2 cellular contexts compared by ENCODE assay signal in the genomic region with DNA sequence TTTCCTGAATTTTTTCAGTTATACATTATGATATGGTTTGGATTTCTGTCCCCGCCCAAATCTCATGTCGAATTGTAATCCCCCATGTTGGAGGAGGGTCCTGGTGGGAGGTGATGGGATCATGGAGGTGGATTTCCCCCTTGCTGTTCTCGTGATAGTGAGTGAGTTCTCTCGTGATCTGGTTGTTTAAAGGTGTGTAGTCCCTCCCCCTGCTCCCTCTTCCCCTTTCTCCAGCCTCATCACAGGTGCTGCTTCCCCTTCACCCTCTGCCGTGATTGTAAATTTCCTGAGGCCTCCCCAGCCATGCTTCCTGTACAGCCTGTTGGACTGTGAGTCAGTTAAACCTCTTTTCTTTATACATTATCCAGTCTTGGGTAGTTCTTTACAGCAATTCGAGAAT.
TF ChIP-seq lines count a peak whose summit lies in the region.

No MANE protein-coding gene starts in this region.

TF ChIP-seq in GM23338, 12 proteins besides CTCF, POLR2A, EP300 and RAD21 (continues in another document):
- TF ChIP-seq, protein P1, sequence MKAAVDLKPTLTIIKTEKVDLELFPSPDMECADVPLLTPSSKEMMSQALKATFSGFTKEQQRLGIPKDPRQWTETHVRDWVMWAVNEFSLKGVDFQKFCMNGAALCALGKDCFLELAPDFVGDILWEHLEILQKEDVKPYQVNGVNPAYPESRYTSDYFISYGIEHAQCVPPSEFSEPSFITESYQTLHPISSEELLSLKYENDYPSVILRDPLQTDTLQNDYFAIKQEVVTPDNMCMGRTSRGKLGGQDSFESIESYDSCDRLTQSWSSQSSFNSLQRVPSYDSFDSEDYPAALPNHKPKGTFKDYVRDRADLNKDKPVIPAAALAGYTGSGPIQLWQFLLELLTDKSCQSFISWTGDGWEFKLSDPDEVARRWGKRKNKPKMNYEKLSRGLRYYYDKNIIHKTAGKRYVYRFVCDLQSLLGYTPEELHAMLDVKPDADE (IDR thresholded peaks at IDR 0.05) = no peak
- TF ChIP-seq JUNB (IDR thresholded peaks at IDR 0.05; ENCODE audit: unreplicated experiment) (no peak), ZNF331 (CRISPR knock-in tag; IDR thresholded peaks at IDR 0.05; ENCODE audit: low read depth) (no peak), NANOG (IDR thresholded peaks at IDR 0.05; ENCODE audit: borderline replicate concordance) (no peak), EZH2 (IDR thresholded peaks at IDR 0.05; ENCODE audit: low read depth, unreplicated experiment) (no peak), CREB1 (CRISPR knock-in tag; IDR thresholded peaks at IDR 0.05; ENCODE audit: low read depth) (no peak), EZH2phosphoT487 (IDR thresholded peaks at IDR 0.05; ENCODE audit: unreplicated experiment) (no peak), STAT1 (IDR thresholded peaks at IDR 0.05; ENCODE audit: unreplicated experiment) (no peak)
- TF ChIP-seq, protein P2, sequence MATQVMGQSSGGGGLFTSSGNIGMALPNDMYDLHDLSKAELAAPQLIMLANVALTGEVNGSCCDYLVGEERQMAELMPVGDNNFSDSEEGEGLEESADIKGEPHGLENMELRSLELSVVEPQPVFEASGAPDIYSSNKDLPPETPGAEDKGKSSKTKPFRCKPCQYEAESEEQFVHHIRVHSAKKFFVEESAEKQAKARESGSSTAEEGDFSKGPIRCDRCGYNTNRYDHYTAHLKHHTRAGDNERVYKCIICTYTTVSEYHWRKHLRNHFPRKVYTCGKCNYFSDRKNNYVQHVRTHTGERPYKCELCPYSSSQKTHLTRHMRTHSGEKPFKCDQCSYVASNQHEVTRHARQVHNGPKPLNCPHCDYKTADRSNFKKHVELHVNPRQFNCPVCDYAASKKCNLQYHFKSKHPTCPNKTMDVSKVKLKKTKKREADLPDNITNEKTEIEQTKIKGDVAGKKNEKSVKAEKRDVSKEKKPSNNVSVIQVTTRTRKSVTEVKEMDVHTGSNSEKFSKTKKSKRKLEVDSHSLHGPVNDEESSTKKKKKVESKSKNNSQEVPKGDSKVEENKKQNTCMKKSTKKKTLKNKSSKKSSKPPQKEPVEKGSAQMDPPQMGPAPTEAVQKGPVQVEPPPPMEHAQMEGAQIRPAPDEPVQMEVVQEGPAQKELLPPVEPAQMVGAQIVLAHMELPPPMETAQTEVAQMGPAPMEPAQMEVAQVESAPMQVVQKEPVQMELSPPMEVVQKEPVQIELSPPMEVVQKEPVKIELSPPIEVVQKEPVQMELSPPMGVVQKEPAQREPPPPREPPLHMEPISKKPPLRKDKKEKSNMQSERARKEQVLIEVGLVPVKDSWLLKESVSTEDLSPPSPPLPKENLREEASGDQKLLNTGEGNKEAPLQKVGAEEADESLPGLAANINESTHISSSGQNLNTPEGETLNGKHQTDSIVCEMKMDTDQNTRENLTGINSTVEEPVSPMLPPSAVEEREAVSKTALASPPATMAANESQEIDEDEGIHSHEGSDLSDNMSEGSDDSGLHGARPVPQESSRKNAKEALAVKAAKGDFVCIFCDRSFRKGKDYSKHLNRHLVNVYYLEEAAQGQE (IDR thresholded peaks at IDR 0.05; ENCODE audit: unreplicated experiment) = no peak
- TF ChIP-seq, protein P3, sequence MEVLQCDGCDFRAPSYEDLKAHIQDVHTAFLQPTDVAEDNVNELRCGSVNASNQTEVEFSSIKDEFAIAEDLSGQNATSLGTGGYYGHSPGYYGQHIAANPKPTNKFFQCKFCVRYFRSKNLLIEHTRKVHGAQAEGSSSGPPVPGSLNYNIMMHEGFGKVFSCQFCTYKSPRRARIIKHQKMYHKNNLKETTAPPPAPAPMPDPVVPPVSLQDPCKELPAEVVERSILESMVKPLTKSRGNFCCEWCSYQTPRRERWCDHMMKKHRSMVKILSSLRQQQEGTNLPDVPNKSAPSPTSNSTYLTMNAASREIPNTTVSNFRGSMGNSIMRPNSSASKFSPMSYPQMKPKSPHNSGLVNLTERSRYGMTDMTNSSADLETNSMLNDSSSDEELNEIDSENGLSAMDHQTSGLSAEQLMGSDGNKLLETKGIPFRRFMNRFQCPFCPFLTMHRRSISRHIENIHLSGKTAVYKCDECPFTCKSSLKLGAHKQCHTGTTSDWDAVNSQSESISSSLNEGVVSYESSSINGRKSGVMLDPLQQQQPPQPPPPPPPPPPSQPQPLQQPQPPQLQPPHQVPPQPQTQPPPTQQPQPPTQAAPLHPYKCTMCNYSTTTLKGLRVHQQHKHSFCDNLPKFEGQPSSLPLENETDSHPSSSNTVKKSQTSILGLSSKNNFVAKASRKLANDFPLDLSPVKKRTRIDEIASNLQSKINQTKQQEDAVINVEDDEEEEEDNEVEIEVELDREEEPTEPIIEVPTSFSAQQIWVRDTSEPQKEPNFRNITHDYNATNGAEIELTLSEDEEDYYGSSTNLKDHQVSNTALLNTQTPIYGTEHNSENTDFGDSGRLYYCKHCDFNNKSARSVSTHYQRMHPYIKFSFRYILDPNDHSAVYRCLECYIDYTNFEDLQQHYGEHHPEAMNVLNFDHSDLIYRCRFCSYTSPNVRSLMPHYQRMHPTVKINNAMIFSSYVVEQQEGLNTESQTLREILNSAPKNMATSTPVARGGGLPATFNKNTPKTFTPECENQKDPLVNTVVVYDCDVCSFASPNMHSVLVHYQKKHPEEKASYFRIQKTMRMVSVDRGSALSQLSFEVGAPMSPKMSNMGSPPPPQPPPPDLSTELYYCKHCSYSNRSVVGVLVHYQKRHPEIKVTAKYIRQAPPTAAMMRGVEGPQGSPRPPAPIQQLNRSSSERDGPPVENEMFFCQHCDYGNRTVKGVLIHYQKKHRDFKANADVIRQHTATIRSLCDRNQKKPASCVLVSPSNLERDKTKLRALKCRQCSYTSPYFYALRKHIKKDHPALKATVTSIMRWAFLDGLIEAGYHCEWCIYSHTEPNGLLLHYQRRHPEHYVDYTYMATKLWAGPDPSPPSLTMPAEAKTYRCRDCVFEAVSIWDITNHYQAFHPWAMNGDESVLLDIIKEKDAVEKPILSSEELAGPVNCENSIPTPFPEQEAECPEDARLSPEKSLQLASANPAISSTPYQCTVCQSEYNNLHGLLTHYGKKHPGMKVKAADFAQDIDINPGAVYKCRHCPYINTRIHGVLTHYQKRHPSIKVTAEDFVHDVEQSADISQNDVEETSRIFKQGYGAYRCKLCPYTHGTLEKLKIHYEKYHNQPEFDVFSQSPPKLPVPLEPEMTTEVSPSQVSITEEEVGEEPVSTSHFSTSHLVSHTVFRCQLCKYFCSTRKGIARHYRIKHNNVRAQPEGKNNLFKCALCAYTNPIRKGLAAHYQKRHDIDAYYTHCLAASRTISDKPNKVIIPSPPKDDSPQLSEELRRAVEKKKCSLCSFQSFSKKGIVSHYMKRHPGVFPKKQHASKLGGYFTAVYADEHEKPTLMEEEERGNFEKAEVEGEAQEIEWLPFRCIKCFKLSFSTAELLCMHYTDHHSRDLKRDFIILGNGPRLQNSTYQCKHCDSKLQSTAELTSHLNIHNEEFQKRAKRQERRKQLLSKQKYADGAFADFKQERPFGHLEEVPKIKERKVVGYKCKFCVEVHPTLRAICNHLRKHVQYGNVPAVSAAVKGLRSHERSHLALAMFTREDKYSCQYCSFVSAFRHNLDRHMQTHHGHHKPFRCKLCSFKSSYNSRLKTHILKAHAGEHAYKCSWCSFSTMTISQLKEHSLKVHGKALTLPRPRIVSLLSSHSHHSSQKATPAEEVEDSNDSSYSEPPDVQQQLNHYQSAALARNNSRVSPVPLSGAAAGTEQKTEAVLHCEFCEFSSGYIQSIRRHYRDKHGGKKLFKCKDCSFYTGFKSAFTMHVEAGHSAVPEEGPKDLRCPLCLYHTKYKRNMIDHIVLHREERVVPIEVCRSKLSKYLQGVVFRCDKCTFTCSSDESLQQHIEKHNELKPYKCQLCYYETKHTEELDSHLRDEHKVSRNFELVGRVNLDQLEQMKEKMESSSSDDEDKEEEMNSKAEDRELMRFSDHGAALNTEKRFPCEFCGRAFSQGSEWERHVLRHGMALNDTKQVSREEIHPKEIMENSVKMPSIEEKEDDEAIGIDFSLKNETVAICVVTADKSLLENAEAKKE (CRISPR knock-in tag; IDR thresholded peaks at IDR 0.05) = no peak

TF ChIP-seq in WTC11, 78 proteins besides CTCF, POLR2A, EP300 and RAD21:
- TF ChIP-seq, protein P4, sequence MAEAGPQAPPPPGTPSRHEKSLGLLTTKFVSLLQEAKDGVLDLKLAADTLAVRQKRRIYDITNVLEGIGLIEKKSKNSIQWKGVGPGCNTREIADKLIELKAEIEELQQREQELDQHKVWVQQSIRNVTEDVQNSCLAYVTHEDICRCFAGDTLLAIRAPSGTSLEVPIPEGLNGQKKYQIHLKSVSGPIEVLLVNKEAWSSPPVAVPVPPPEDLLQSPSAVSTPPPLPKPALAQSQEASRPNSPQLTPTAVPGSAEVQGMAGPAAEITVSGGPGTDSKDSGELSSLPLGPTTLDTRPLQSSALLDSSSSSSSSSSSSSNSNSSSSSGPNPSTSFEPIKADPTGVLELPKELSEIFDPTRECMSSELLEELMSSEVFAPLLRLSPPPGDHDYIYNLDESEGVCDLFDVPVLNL (CRISPR knock-in tag; IDR thresholded peaks at IDR 0.05; ENCODE audit: borderline replicate concordance, low read depth) = no peak
- TF ChIP-seq ELF4 (CRISPR knock-in tag; IDR thresholded peaks at IDR 0.05; ENCODE audit: low read depth) (no peak), TP53 (CRISPR knock-in tag; IDR thresholded peaks at IDR 0.05) (no peak), OVOL2 (CRISPR knock-in tag; IDR thresholded peaks at IDR 0.05; ENCODE audit: borderline replicate concordance) (no peak), JAZF1 (CRISPR knock-in tag; IDR thresholded peaks at IDR 0.05) (no peak), FOXJ3 (CRISPR knock-in tag; IDR thresholded peaks at IDR 0.05; ENCODE audit: borderline replicate concordance) (no peak)
- TF ChIP-seq, protein P5, sequence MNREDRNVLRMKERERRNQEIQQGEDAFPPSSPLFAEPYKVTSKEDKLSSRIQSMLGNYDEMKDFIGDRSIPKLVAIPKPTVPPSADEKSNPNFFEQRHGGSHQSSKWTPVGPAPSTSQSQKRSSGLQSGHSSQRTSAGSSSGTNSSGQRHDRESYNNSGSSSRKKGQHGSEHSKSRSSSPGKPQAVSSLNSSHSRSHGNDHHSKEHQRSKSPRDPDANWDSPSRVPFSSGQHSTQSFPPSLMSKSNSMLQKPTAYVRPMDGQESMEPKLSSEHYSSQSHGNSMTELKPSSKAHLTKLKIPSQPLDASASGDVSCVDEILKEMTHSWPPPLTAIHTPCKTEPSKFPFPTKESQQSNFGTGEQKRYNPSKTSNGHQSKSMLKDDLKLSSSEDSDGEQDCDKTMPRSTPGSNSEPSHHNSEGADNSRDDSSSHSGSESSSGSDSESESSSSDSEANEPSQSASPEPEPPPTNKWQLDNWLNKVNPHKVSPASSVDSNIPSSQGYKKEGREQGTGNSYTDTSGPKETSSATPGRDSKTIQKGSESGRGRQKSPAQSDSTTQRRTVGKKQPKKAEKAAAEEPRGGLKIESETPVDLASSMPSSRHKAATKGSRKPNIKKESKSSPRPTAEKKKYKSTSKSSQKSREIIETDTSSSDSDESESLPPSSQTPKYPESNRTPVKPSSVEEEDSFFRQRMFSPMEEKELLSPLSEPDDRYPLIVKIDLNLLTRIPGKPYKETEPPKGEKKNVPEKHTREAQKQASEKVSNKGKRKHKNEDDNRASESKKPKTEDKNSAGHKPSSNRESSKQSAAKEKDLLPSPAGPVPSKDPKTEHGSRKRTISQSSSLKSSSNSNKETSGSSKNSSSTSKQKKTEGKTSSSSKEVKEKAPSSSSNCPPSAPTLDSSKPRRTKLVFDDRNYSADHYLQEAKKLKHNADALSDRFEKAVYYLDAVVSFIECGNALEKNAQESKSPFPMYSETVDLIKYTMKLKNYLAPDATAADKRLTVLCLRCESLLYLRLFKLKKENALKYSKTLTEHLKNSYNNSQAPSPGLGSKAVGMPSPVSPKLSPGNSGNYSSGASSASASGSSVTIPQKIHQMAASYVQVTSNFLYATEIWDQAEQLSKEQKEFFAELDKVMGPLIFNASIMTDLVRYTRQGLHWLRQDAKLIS (CRISPR knock-in tag; IDR thresholded peaks at IDR 0.05; ENCODE audit: borderline replicate concordance) = no peak
- TF ChIP-seq, protein P6, sequence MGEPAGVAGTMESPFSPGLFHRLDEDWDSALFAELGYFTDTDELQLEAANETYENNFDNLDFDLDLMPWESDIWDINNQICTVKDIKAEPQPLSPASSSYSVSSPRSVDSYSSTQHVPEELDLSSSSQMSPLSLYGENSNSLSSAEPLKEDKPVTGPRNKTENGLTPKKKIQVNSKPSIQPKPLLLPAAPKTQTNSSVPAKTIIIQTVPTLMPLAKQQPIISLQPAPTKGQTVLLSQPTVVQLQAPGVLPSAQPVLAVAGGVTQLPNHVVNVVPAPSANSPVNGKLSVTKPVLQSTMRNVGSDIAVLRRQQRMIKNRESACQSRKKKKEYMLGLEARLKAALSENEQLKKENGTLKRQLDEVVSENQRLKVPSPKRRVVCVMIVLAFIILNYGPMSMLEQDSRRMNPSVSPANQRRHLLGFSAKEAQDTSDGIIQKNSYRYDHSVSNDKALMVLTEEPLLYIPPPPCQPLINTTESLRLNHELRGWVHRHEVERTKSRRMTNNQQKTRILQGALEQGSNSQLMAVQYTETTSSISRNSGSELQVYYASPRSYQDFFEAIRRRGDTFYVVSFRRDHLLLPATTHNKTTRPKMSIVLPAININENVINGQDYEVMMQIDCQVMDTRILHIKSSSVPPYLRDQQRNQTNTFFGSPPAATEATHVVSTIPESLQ (CRISPR knock-in tag; IDR thresholded peaks at IDR 0.05) = no peak
- TF ChIP-seq, protein P7, sequence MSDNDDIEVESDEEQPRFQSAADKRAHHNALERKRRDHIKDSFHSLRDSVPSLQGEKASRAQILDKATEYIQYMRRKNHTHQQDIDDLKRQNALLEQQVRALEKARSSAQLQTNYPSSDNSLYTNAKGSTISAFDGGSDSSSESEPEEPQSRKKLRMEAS (CRISPR knock-in tag; IDR thresholded peaks at IDR 0.05) = no peak
